Comparison of ENCODE assay signal across 8 cellular contexts in genomic region chr9:92328225-92328624, GRCh38. TPM values are rescaled to one million over a fixed set of nuclear protein-coding genes. Genes with fewer than 3 reads are reported as not detected.
A peak's percentile ranks its signal among the peaks of the same experiment; 100 is the strongest.
DNase-seq lines count a peak whose midpoint lies in the region; ATAC-seq and TF ChIP-seq lines count a peak whose summit lies in the region.

No MANE protein-coding gene starts in this region.

- H4K20me1 ChIP-seq in HCT116 (ENCODE audit: insufficient read depth) = no peaks in the 10 kb centered on the region

- CTCF ChIA-PET in HCT116 (lab: Charles Lee) = interaction anchor here (0.7 to 1.6 kb wide), 9 partner anchors 40 to 463 kb away, joined by 3 to 19 read pairs (median 5); no protein-coding TSS in a partner anchor
- CTCF ChIA-PET in RWPE1 (lab: Yijun Ruan, JAX) = interaction anchor here (0.5 to 1.4 kb wide), 6 partner anchors 73 to 342 kb away, joined by 3 to 4 read pairs (median 3); no protein-coding TSS in a partner anchor

- H3K9me3 ChIP-seq in HCT116 (ENCODE audit: control insufficient read depth in 1 of 2, insufficient read depth in 1 of 2, low read depth in 1 of 2, low read length in 2 of 2) = no peaks in the 10 kb centered on the region

- H3K4me1 ChIP-seq in HCT116 (ENCODE audit: control insufficient read depth in 1 of 2, insufficient read depth in 2 of 2, low read length in 2 of 2) = peaks cover 9 to 17% of the 10 kb centered on the region in 2 experiments; a peak in 3 of 4 replicates

- H3K27ac ChIP-seq in HCT116 (ENCODE audit: low read depth, low read length) (no peak overlapping the region), RWPE1 (no peak overlapping the region)

- TF ChIP-seq POLR2A in HCT116 (IDR thresholded peaks at IDR 0.05; ENCODE audit: borderline replicate concordance, extremely low read depth, insufficient read depth, insufficient read length) = no peak

- ATAC-seq in HCT116 (no peak), GM21723 (IDR thresholded peaks at IDR 0.05; ENCODE audit: unreplicated experiment) (no peak)
- no peak for ATAC-seq in activated CD4-positive, CD25-positive, alpha-beta regulatory T cell treated with anti-CD3 and anti-CD28 coated beads, Interleukin-2, amount 50 U/mL, for 24 hours

- no peak overlapping the region for H3K9ac ChIP-seq in HCT116 (ENCODE audit: low read length)

- BruUV-seq in HCT116 (replicated peaks; lab: Mats Ljungman, UMichigan) = no TSS peak

- no peaks in the 10 kb centered on the region for H3K9me2 ChIP-seq in HCT116 (ENCODE audit: insufficient read depth)

- TF ChIP-seq CTCF in AG10803 (conservative IDR thresholded peaks at IDR 0.05; ENCODE audit: low read length) (peak; percentile 65), HCT116 (IDR thresholded peaks at IDR 0.05 in 2 of 3, conservative IDR thresholded peaks at IDR 0.05 in 1 of 3; ENCODE audit: borderline replicate concordance in 1 of 3, insufficient read depth in 1 of 3, low read depth in 2 of 3, low read length in 2 of 3) (peak; percentile 12 to 68 (median 48); a peak in 5 of 6 replicates), RWPE1 (conservative IDR thresholded peaks at IDR 0.05; ENCODE audit: low read depth) (peak; percentile 37)

- peaks cover 20% of the 10 kb centered on the region for H3K79me2 ChIP-seq in HCT116 (ENCODE audit: insufficient read depth, low read length)

- RAD21 ChIA-PET in HCT116 (lab: Charles Lee; ENCODE audit: low non-redundant PET in 1 of 2, low total read pairs in 2 of 2, uncharacterized antibody in 2 of 2, unreplicated experiment in 2 of 2) = interaction anchor here in 1 of 2 experiments (0.8 to 1.1 kb wide), 2 partner anchors 111 to 189 kb away, joined by 3 read pairs; no protein-coding TSS in a partner anchor

- H3K27me3 ChIP-seq in HCT116 (ENCODE audit: insufficient read depth, low read length) = no peaks in the 10 kb centered on the region

- DNase-seq in AG10803 (ENCODE audit: low read depth) (peak; percentile 67), HCT116 (ENCODE audit: low read depth, low spot score) (peak; percentile 42), RWPE1 (ENCODE audit: low spot score) (peak; percentile 53), fibroblast of the conjunctiva (ENCODE audit: low read depth) (peak; percentile 63), GM19238 (ENCODE audit: insufficient read length, low spot score) (no peak), NOMO-1 treated with DMSO at 0.1 percent for 48 hours (lab: John Stamatoyannopoulos, UW; ENCODE audit: unreplicated experiment) (no peak)

- H2AFZ ChIP-seq in HCT116 (ENCODE audit: low read depth, low read length, poor library complexity, severe bottlenecking) = no peak overlapping the region

- H3K4me2 ChIP-seq in HCT116 (ENCODE audit: low read length) = peak overlapping the region; percentile 4; the same call in 1 of the 2 replicates

- peaks cover 0 to under 1% of the 10 kb centered on the region in 2 experiments; a peak in 1 of 4 replicates for H3K36me3 ChIP-seq in HCT116 (ENCODE audit: control insufficient read depth in 1 of 2, insufficient read depth in 2 of 2, low read length in 2 of 2)

- POLR2A ChIA-PET in HCT116 (lab: Charles Lee) = no interaction called here
- POLR2A ChIA-PET in RWPE1 (lab: Yijun Ruan, JAX; ENCODE audit: low non-redundant PET) = no interaction called here

- intact Hi-C loops in HCT116 (cut with micrococcal nuclease) = loop anchor here (1.0 to 5.0 kb wide), 3 partner anchors 111 to 464 kb away; no protein-coding TSS in a partner anchor

- TF ChIP-seq RAD21 in HCT116 (IDR thresholded peaks at IDR 0.05; ENCODE audit: low read depth) = peak; percentile 65

- no peak overlapping the region for H3K4me3 ChIP-seq in AG10803 (ENCODE audit: low read length)
- H3K4me3 ChIP-seq in HCT116 (replicated peaks in 1 of 2; ENCODE audit: low read depth in 1 of 2, low read length in 2 of 2) = no peak overlapping the region

TF ChIP-seq in HCT116, 20 proteins besides CTCF, POLR2A, EP300 and RAD21:
- no peak for TF ChIP-seq ATF3 (IDR thresholded peaks at IDR 0.05)
- no peak for TF ChIP-seq SIN3A (IDR thresholded peaks at IDR 0.05; ENCODE audit: low read depth)
- no peak for TF ChIP-seq SP1 (IDR thresholded peaks at IDR 0.05; ENCODE audit: low read depth)
- no peak for TF ChIP-seq YY1 (IDR thresholded peaks at IDR 0.05; ENCODE audit: extremely low read depth, insufficient replicate concordance, low read depth, low read length)
- TF ChIP-seq TCF7L2 (IDR thresholded peaks at IDR 0.05; ENCODE audit: borderline replicate concordance, extremely low read depth, insufficient read depth, insufficient read length) = no peak
- no peak for TF ChIP-seq CEBPB (IDR thresholded peaks at IDR 0.05; ENCODE audit: low read depth)
- no peak for TF ChIP-seq FOSL1 (IDR thresholded peaks at IDR 0.05; ENCODE audit: low read depth)
- TF ChIP-seq REST (IDR thresholded peaks at IDR 0.05; ENCODE audit: low read depth) = no peak
- TF ChIP-seq POLR2AphosphoS5 (IDR thresholded peaks at IDR 0.05; ENCODE audit: low read depth, low read length) = no peak
- no peak for TF ChIP-seq JUND (IDR thresholded peaks at IDR 0.05)
- TF ChIP-seq ZFX (IDR thresholded peaks at IDR 0.05) = no peak
- no peak for TF ChIP-seq EZH2phosphoT487 (IDR thresholded peaks at IDR 0.05; ENCODE audit: borderline replicate concordance)
- no peak for TF ChIP-seq CBX3 (IDR thresholded peaks at IDR 0.05; ENCODE audit: low read depth)
- no peak for TF ChIP-seq ZNF274 (IDR thresholded peaks at IDR 0.05; ENCODE audit: low read depth, low read length)

RNA-seq across cellular contexts. Expression of gene CENPP, which starts 2.5 kb away (rescaled TPM):
- 7.0 TPM for total RNA-seq in HCT116 (2021; ENCODE audit: unreplicated experiment)
- 1.0 and 1.6 TPM in 2 replicates for polyA plus RNA-seq in HCT116 (2012)

RNA-seq across cellular contexts. Expression of gene NOL8, which starts 3.1 kb away (rescaled TPM):
- total RNA-seq in HCT116 (2021; ENCODE audit: unreplicated experiment) = 48.2 TPM
- 10.0 and 14.2 TPM in 2 replicates for polyA plus RNA-seq in HCT116 (2012)

RNA-seq across cellular contexts. Expression of gene IARS1, which starts 34.7 kb away (rescaled TPM):
- 279 TPM for total RNA-seq in HCT116 (2021; ENCODE audit: unreplicated experiment)
- polyA plus RNA-seq in HCT116 (2012) = 124 and 161 TPM in 2 replicates

Comparison
In these comparisons a context has a peak if more than half of its experiments do, and no peak if none do; other contexts are left out.
1. DNase-seq: peak in AG10803 (single experiment), HCT116 (single experiment), RWPE1 (single experiment) and fibroblast of the conjunctiva (single experiment); none in GM19238 (single experiment) and NOMO-1 treated with DMSO at 0.1 percent for 48 hours (single experiment).
2. Peak in every context shown above with its lines, with median percentiles within 50 percentile points of each other: CTCF ChIP-seq.